Comparison of ENCODE assay signal across 8 cellular contexts in genomic region chr16:23597003-23597756, GRCh38. TPM values are rescaled to one million over a fixed set of nuclear protein-coding genes. Genes with fewer than 3 reads are reported as not detected.
DNase-seq lines count a peak whose midpoint lies in the region; ATAC-seq and TF ChIP-seq lines count a peak whose summit lies in the region.

No MANE protein-coding gene starts in this region.

- intact Hi-C loops in gastrocnemius medialis (cut with DNase I; ENCODE audit: low total_unique reads) (loop anchor here (2.0 to 10.0 kb wide), 3 partner anchors 86 to 1392 kb away; partner anchors contain the start of genes COG7, EEF2K and GGA2), upper lobe of right lung (cut with DNase I) (no loop called here)

- no peak for TF ChIP-seq POLR2A in gastrocnemius medialis (IDR thresholded peaks at IDR 0.05)

- TF ChIP-seq CTCF in fibroblast of villous mesenchyme (IDR thresholded peaks at IDR 0.05; ENCODE audit: insufficient read depth, low read depth, low read length) (peak; percentile 26), gastrocnemius medialis (IDR thresholded peaks at IDR 0.05 in 4 of 5, conservative IDR thresholded peaks at IDR 0.05 in 1 of 5) (peak in 3 of 5 experiments; percentile 31 to 51 (median 39)), upper lobe of right lung (IDR thresholded peaks at IDR 0.05) (no peak)

- H3K4me1 ChIP-seq in Karpas-422 (ENCODE audit: low read length) (peaks cover 23% of the 10 kb centered on the region), gastrocnemius medialis (peaks cover 26% of the 10 kb centered on the region in 2 donors), upper lobe of right lung (peaks cover 12% of the 10 kb centered on the region)

- peak overlapping the region; percentile 50 to 58 for H3K27ac Mint-ChIP-seq in T-cell

- peak; percentile 87 for DNase-seq in ELF-1 (ENCODE audit: low read depth, low spot score)
- peak; percentile 85 for DNase-seq in Karpas-422
- DNase-seq in T-cell = peak in 2 of 34 experiments; percentile 3 to 10
- DNase-seq in fibroblast of villous mesenchyme (ENCODE audit: low read depth) = peak; percentile 19
- peak; percentile 16 to 78 for DNase-seq in gastrocnemius medialis
- no peak for DNase-seq in upper lobe of right lung

- no peaks in the 10 kb centered on the region for H3K9me2 ChIP-seq in Karpas-422 (replicated peaks; ENCODE audit: insufficient read depth, low read length)

- POLR2A ChIA-PET in T-cell (lab: Charles Lee) = interaction anchor here in 1 of 2 donors (0.5 kb wide), 2 partner anchors 29 to 1384 kb away, joined by 3 to 7 read pairs; no protein-coding TSS in a partner anchor

- peaks cover 38% of the 10 kb centered on the region for H3K79me2 ChIP-seq in Karpas-422 (ENCODE audit: low read length)

- H3K27me3 Mint-ChIP-seq in T-cell = no peaks in the 10 kb centered on the region

- peaks cover 10% of the 10 kb centered on the region for H3K36me3 Mint-ChIP-seq in T-cell

- in situ Hi-C loops in gastrocnemius medialis (cut with MboI; ENCODE audit: low sequenced_read_pairs in 4 of 4) = loop anchor here in 1 of 4 donors (5.0 kb wide), 1 partner anchor 40 kb away; the partner anchor contains the start of genes EARS2 and UBFD1

- H3K36me3 ChIP-seq in Karpas-422 (ENCODE audit: insufficient read depth, low read length) = peaks cover 11% of the 10 kb centered on the region; the same call in 1 of the 2 replicates
- H3K36me3 ChIP-seq in gastrocnemius medialis = peaks cover 0 to 22% of the 10 kb centered on the region in 2 donors
- peaks cover 21% of the 10 kb centered on the region for H3K36me3 ChIP-seq in upper lobe of right lung

- no peak overlapping the region for H2AFZ ChIP-seq in Karpas-422 (ENCODE audit: low read length)

- peak overlapping the region; percentile 67 for H3K9ac ChIP-seq in Karpas-422 (ENCODE audit: low read length)

- peaks cover 34% of the 10 kb centered on the region for H4K20me1 ChIP-seq in Karpas-422 (ENCODE audit: insufficient read depth, low read depth, low read length)

- H3K27ac ChIP-seq in Karpas-422 (ENCODE audit: low read length) (peak overlapping the region; percentile 41; the same call in 1 of the 2 replicates), gastrocnemius medialis (peak overlapping the region; percentile 94 to 99 (median 96)), upper lobe of right lung (no peak overlapping the region)

- no peak for ATAC-seq in T-cell (replicated peaks in 1 of 4)
- ATAC-seq in gastrocnemius medialis = peak; percentile 34 to 66
- no peak for ATAC-seq in GM21447 (IDR thresholded peaks at IDR 0.05; ENCODE audit: unreplicated experiment)
- no peak for ATAC-seq in HG03139 (IDR thresholded peaks at IDR 0.05; ENCODE audit: unreplicated experiment)
- ATAC-seq in upper lobe of right lung = no peak

- H3K9me3 ChIP-seq in Karpas-422 (ENCODE audit: low read length) (no peaks in the 10 kb centered on the region), gastrocnemius medialis (no peaks in the 10 kb centered on the region), upper lobe of right lung (no peaks in the 10 kb centered on the region)

- H3K4me3 Mint-ChIP-seq in T-cell = peak overlapping the region; percentile 29 to 47 (median 46)

- peaks cover 25 to 35% (median 30%) of the 10 kb centered on the region in 3 donors for H3K4me1 Mint-ChIP-seq in T-cell

- H3K27me3 ChIP-seq in Karpas-422 (ENCODE audit: low read length) = no peaks in the 10 kb centered on the region
- H3K27me3 ChIP-seq in gastrocnemius medialis = no peaks in the 10 kb centered on the region
- H3K27me3 ChIP-seq in upper lobe of right lung = no peaks in the 10 kb centered on the region

- H3K4me3 ChIP-seq in Karpas-422 (ENCODE audit: low read length) (peak overlapping the region; percentile 29; the same call in 1 of the 2 replicates), fibroblast of villous mesenchyme (ENCODE audit: low read depth, low read length) (no peak overlapping the region), gastrocnemius medialis (peak overlapping the region in 2 of 4 donors; percentile 52 to 88), upper lobe of right lung (no peak overlapping the region)

- CTCF ChIA-PET in T-cell (lab: Charles Lee) = interaction anchor here (0.6 to 2.8 kb wide), 9 partner anchors 8 to 80 kb away, joined by 3 to 16 read pairs (median 3); partner anchors contain the start of genes EARS2 (in 1 of the 2) and UBFD1 (in 1 of the 2)

- H3K4me2 ChIP-seq in Karpas-422 (ENCODE audit: low read depth, low read length, poor library complexity, severe bottlenecking) = peak overlapping the region; percentile 83

- no peaks in the 10 kb centered on the region for H3K9me3 Mint-ChIP-seq in T-cell

RNA-seq across cellular contexts. Expression of gene NDUFAB1, which starts 1.1 kb away (rescaled TPM):
- total RNA-seq in Karpas-422 (2014; rRNA removed; shearing (Covaris generic); ENCODE audit: low replicate concordance) = 134 and 193 TPM in 2 replicates
- total RNA-seq in T-cell (10 to 100 TPM; 24.2 to 44.3 (median 41.0) TPM), fibroblast of villous mesenchyme (78.9 and 98.4 TPM in 2 replicates), gastrocnemius medialis (100 to 1,000 TPM; 166 to 400 (median 323) TPM), upper lobe of right lung (49.2 TPM)

RNA-seq across cellular contexts. Expression of gene UBFD1, which starts 39.7 kb away (rescaled TPM):
- 43.1 and 69.5 TPM in 2 replicates for total RNA-seq in Karpas-422 (2014; rRNA removed; shearing (Covaris generic); ENCODE audit: low replicate concordance)
- 10 to 100 TPM; 43.6 to 49.1 (median 46.3) TPM for total RNA-seq in T-cell
- total RNA-seq in fibroblast of villous mesenchyme = 90.8 and 137 TPM in 2 replicates
- 100 to 1,000 TPM; 133 to 367 (median 317) TPM for total RNA-seq in gastrocnemius medialis
- 42.3 TPM for total RNA-seq in upper lobe of right lung

RNA-seq across cellular contexts. Expression of gene EARS2, which starts 40.0 kb away (rescaled TPM):
- 25.5 and 27.9 TPM in 2 replicates for total RNA-seq in Karpas-422 (2014; rRNA removed; shearing (Covaris generic); ENCODE audit: low replicate concordance)
- total RNA-seq in T-cell = 10 to 100 TPM; 10.8 to 19.4 (median 15.9) TPM
- total RNA-seq in fibroblast of villous mesenchyme = 36.3 and 38.7 TPM in 2 replicates
- 10 to 100 TPM in 3 of 4 donors, 1 to 10 TPM in 1; 8.4 to 39.6 (median 19.3) TPM for total RNA-seq in gastrocnemius medialis
- 15.3 TPM for total RNA-seq in upper lobe of right lung

RNA-seq across cellular contexts. Expression of gene PALB2, which starts 43.9 kb away (rescaled TPM):
- total RNA-seq in Karpas-422 (2014; rRNA removed; shearing (Covaris generic); ENCODE audit: low replicate concordance) = 10.3 and 19.7 TPM in 2 replicates
- total RNA-seq in T-cell = 10 to 100 TPM in 4 of 5 donors, 1 to 10 TPM in 1; 7.9 to 13.1 (median 12.5) TPM
- 18.0 and 22.0 TPM in 2 replicates for total RNA-seq in fibroblast of villous mesenchyme
- total RNA-seq in gastrocnemius medialis = 10 to 100 TPM in 1 of 4 donors, 1 to 10 TPM in 3; 6.0 to 11.0 (median 7.3) TPM
- total RNA-seq in upper lobe of right lung = 11.7 TPM

RNA-seq across cellular contexts. Expression of gene DCTN5, which starts 44.1 kb away (rescaled TPM):
- 35.6 and 51.4 TPM in 2 replicates for total RNA-seq in Karpas-422 (2014; rRNA removed; shearing (Covaris generic); ENCODE audit: low replicate concordance)
- total RNA-seq in T-cell (10 to 100 TPM; 49.8 to 68.7 (median 59.9) TPM), fibroblast of villous mesenchyme (31.9 and 47.1 TPM in 2 replicates), gastrocnemius medialis (10 to 100 TPM; 22.9 to 34.4 (median 24.8) TPM), upper lobe of right lung (48.7 TPM)

Comparison
In these comparisons a context has a peak if more than half of its experiments do, and no peak if none do; other contexts are left out.
1. ATAC-seq: peak in gastrocnemius medialis (2 of 2); none in T-cell (0 of 4), GM21447 (single experiment), HG03139 (single experiment) and upper lobe of right lung (single experiment).